ENCODE assay signal across 1 cellular context in the genomic region with DNA sequence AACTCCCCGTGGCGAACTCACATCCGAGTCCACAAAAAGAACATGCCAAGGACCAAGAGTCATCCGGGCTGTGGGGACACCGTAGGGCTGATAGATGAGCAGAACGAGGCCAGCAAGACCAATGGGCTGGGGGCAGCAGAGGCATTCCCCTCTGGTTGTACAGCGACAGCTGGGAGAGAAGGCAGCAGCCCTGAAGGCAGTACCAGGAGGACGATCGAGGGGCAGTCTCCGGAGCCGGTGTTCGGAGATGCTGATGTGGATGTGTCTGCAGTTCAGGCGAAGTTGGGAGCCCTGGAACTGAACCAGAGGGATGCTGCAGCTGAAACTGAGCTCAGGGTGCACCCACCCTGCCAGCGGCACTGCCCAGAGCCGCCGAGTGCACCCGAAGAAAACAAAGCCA.
TF ChIP-seq lines count a peak whose summit lies in the region.

No MANE protein-coding gene starts in this region.

TF ChIP-seq in IMR-90, 13 proteins besides CTCF, POLR2A, EP300 and RAD21:
- TF ChIP-seq CEBPB (IDR thresholded peaks at IDR 0.05; ENCODE audit: low read depth, low read length) (no peak), MAZ (IDR thresholded peaks at IDR 0.05; ENCODE audit: borderline replicate concordance, low read depth, low read length) (no peak), CHD1 (IDR thresholded peaks at IDR 0.05; ENCODE audit: low read depth, low read length) (no peak), MAFK (IDR thresholded peaks at IDR 0.05; ENCODE audit: low read depth, low read length) (no peak), NFE2L2 (IDR thresholded peaks at IDR 0.05; ENCODE audit: low read depth, low read length) (no peak), MXI1 (IDR thresholded peaks at IDR 0.05; ENCODE audit: borderline replicate concordance, low read depth, low read length) (no peak), RFX5 (IDR thresholded peaks at IDR 0.05; ENCODE audit: low read depth, low read length) (no peak), RCOR1 (IDR thresholded peaks at IDR 0.05; ENCODE audit: insufficient replicate concordance, low read length) (no peak), SMC3 (IDR thresholded peaks at IDR 0.05; ENCODE audit: low read depth, low read length) (no peak), BHLHE40 (IDR thresholded peaks at IDR 0.05; ENCODE audit: low read depth, low read length) (no peak), FOS (IDR thresholded peaks at IDR 0.05; ENCODE audit: low read depth, low read length) (no peak)
- TF ChIP-seq, protein P1, sequence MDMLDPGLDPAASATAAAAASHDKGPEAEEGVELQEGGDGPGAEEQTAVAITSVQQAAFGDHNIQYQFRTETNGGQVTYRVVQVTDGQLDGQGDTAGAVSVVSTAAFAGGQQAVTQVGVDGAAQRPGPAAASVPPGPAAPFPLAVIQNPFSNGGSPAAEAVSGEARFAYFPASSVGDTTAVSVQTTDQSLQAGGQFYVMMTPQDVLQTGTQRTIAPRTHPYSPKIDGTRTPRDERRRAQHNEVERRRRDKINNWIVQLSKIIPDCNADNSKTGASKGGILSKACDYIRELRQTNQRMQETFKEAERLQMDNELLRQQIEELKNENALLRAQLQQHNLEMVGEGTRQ (IDR thresholded peaks at IDR 0.05; ENCODE audit: low read depth, low read length): no peak
- TF ChIP-seq, protein P2, sequence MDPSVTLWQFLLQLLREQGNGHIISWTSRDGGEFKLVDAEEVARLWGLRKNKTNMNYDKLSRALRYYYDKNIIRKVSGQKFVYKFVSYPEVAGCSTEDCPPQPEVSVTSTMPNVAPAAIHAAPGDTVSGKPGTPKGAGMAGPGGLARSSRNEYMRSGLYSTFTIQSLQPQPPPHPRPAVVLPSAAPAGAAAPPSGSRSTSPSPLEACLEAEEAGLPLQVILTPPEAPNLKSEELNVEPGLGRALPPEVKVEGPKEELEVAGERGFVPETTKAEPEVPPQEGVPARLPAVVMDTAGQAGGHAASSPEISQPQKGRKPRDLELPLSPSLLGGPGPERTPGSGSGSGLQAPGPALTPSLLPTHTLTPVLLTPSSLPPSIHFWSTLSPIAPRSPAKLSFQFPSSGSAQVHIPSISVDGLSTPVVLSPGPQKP (IDR thresholded peaks at IDR 0.05; ENCODE audit: borderline replicate concordance, low read depth, low read length): no peak
